Comparison of ENCODE assay signal across 8 cellular contexts in genomic region chr3:150286390-150287147, GRCh38.
DNase-seq lines count a peak whose midpoint lies in the region; ATAC-seq and TF ChIP-seq lines count a peak whose summit lies in the region.

No MANE protein-coding gene starts in this region.

- TF ChIP-seq RAD21 in SK-N-SH (IDR thresholded peaks at IDR 0.05; ENCODE audit: low read length) = peak; percentile 72

- H3K27ac ChIP-seq in SK-N-SH (ENCODE audit: low read depth in 2 of 2, low read length in 1 of 2) (no peak overlapping the region), trophoblast cell (ENCODE audit: low read depth, low read length) (no peak overlapping the region)

- H2BK120ac ChIP-seq in trophoblast cell (ENCODE audit: insufficient read depth, low read length, poor library complexity) = peak overlapping the region; percentile 46

- DNase-seq in activated naive CD4-positive, alpha-beta T cell treated with anti-CD3 and anti-CD28 coated beads, Interleukin-2, amount 50 U/mL, for 72 hours (ENCODE audit: low spot score in 2 of 2) = peak in 1 of 2 donors; percentile 6
- no peak for DNase-seq in activated naive CD4-positive, alpha-beta T cell treated with anti-CD3 and anti-CD28 coated beads, Interleukin-2, amount 50 U/mL, for 16 hours
- DNase-seq in SK-N-SH (peak; percentile 32), fibroblast of gingiva (ENCODE audit: low read depth) (peak; percentile 32), trophoblast cell (peak in 1 of 2 donors; percentile 81)
- DNase-seq in T-helper 2 cell treated with Interferon-gamma antibody and Interleukin-4, amounts not matched to agents 5 μg/mL and 100 μg/mL, for 36 hours (ENCODE audit: low spot score) = no peak

- H3K4ac ChIP-seq in trophoblast cell (ENCODE audit: low read depth, low read length) = no peak overlapping the region

- H4K91ac ChIP-seq in trophoblast cell (ENCODE audit: low read depth, low read length) = peak overlapping the region; percentile 17

- no peak overlapping the region for H3K27ac Mint-ChIP-seq in activated naive CD4-positive, alpha-beta T cell treated with anti-CD3 and anti-CD28 coated beads, Interleukin-2, amount 50 U/mL, for 72 hours
- no peak overlapping the region for H3K27ac Mint-ChIP-seq in T-helper 2 cell treated with Interferon-gamma antibody and Interleukin-4, amounts not matched to agents 5 μg/mL and 100 μg/mL, for 36 hours

- H3K23ac ChIP-seq in trophoblast cell (ENCODE audit: low read length) = no peak overlapping the region

- no peak for TF ChIP-seq EP300 in SK-N-SH (IDR thresholded peaks at IDR 0.05; ENCODE audit: borderline replicate concordance in 1 of 2, low read depth in 1 of 2, low read length in 1 of 2)

- peaks cover 51% of the 10 kb centered on the region for H3K27me3 Mint-ChIP-seq in T-helper 2 cell treated with Interferon-gamma antibody and Interleukin-4, amounts not matched to agents 5 μg/mL and 100 μg/mL, for 36 hours (ENCODE audit: low read depth)

- peak overlapping the region; percentile 65 for H2BK12ac ChIP-seq in trophoblast cell (ENCODE audit: low read length)

- H3K79me2 ChIP-seq in Loucy (ENCODE audit: insufficient read depth, low read length) = no peaks in the 10 kb centered on the region
- no peaks in the 10 kb centered on the region for H3K79me2 ChIP-seq in SK-N-SH (ENCODE audit: insufficient read depth)
- H3K79me2 ChIP-seq in trophoblast cell (ENCODE audit: control insufficient read depth, insufficient read depth, low read length, poor library complexity) = no peaks in the 10 kb centered on the region

- peak; percentile 59 to 82 for ATAC-seq in activated naive CD4-positive, alpha-beta T cell treated with anti-CD3 and anti-CD28 coated beads, Interleukin-2, amount 50 U/mL, for 72 hours
- ATAC-seq in GM21786 (IDR thresholded peaks at IDR 0.05; ENCODE audit: unreplicated experiment) = peak; percentile 92

- WGBS in SK-N-SH (ENCODE audit: low lambda C conversion rate) = 52% methylated on average over 6 of the region's 6 CpGs
- WGBS in trophoblast cell (ENCODE audit: extremely low coverage, insufficient coverage, insufficient read length) = no CpG with 5 or more reads among the region's 6 CpGs

- H2BK5ac ChIP-seq in trophoblast cell (ENCODE audit: low read depth, low read length, poor library complexity) = no peak overlapping the region

- H3K4me1 ChIP-seq in Loucy (ENCODE audit: insufficient read depth, low read length, poor library complexity, severe bottlenecking) = no peaks in the 10 kb centered on the region
- H3K4me1 ChIP-seq in SK-N-SH (ENCODE audit: control insufficient read depth in 1 of 2, insufficient read depth in 2 of 2, low read depth in 1 of 2, low read length in 1 of 2) = no peaks in the 10 kb centered on the region
- no peaks in the 10 kb centered on the region for H3K4me1 ChIP-seq in trophoblast cell (ENCODE audit: control insufficient read depth in 1 of 2, insufficient read depth in 2 of 2, low read length in 2 of 2)

- no peaks in the 10 kb centered on the region for H3K36me3 ChIP-seq in Loucy (ENCODE audit: insufficient read depth, low read length)
- no peaks in the 10 kb centered on the region for H3K36me3 ChIP-seq in SK-N-SH (replicated peaks in 1 of 2; ENCODE audit: control insufficient read depth in 1 of 2, insufficient read depth in 2 of 2, low read length in 1 of 2)
- H3K36me3 ChIP-seq in trophoblast cell (ENCODE audit: control insufficient read depth in 1 of 2, insufficient read depth in 2 of 2, low read length in 2 of 2) = no peaks in the 10 kb centered on the region

- H2AK5ac ChIP-seq in trophoblast cell (ENCODE audit: low read length) = no peak overlapping the region

- no peaks in the 10 kb centered on the region for H3K9me3 Mint-ChIP-seq in activated naive CD4-positive, alpha-beta T cell treated with anti-CD3 and anti-CD28 coated beads, Interleukin-2, amount 50 U/mL, for 72 hours
- H3K9me3 Mint-ChIP-seq in T-helper 2 cell treated with Interferon-gamma antibody and Interleukin-4, amounts not matched to agents 5 μg/mL and 100 μg/mL, for 36 hours = no peaks in the 10 kb centered on the region

- H3K4me2 ChIP-seq in Loucy (ENCODE audit: low read depth, low read length, poor library complexity, severe bottlenecking) (no peak overlapping the region), SK-N-SH (no peak overlapping the region), trophoblast cell (ENCODE audit: low read length) (no peak overlapping the region)

- H3K9me2 ChIP-seq in Loucy (replicated peaks; ENCODE audit: low read depth, low read length) = no peaks in the 10 kb centered on the region
- H3K9me2 ChIP-seq in SK-N-SH = no peaks in the 10 kb centered on the region

- H4K12ac ChIP-seq in trophoblast cell (ENCODE audit: low read depth, low read length) = no peak overlapping the region

- no peak overlapping the region for H3K14ac ChIP-seq in trophoblast cell (ENCODE audit: low read length)

- H3K36me3 Mint-ChIP-seq in activated naive CD4-positive, alpha-beta T cell treated with anti-CD3 and anti-CD28 coated beads, Interleukin-2, amount 50 U/mL, for 72 hours = no peaks in the 10 kb centered on the region
- no peaks in the 10 kb centered on the region for H3K36me3 Mint-ChIP-seq in T-helper 2 cell treated with Interferon-gamma antibody and Interleukin-4, amounts not matched to agents 5 μg/mL and 100 μg/mL, for 36 hours (ENCODE audit: low read depth)

- no peak overlapping the region for H3K4me3 Mint-ChIP-seq in T-helper 2 cell treated with Interferon-gamma antibody and Interleukin-4, amounts not matched to agents 5 μg/mL and 100 μg/mL, for 36 hours

- no peaks in the 10 kb centered on the region for H3K4me1 Mint-ChIP-seq in T-helper 2 cell treated with Interferon-gamma antibody and Interleukin-4, amounts not matched to agents 5 μg/mL and 100 μg/mL, for 36 hours (ENCODE audit: low read depth)

- no peaks in the 10 kb centered on the region for H4K20me1 ChIP-seq in Loucy (ENCODE audit: insufficient read depth, low read length, poor library complexity, severe bottlenecking)
- no peaks in the 10 kb centered on the region for H4K20me1 ChIP-seq in SK-N-SH (ENCODE audit: insufficient read depth)

- H3K27me3 ChIP-seq in Loucy (ENCODE audit: insufficient read depth, low read length, poor library complexity, severe bottlenecking) (no peaks in the 10 kb centered on the region), SK-N-SH (ENCODE audit: insufficient read depth) (no peaks in the 10 kb centered on the region), trophoblast cell (ENCODE audit: insufficient read depth, low read length) (no peaks in the 10 kb centered on the region)

- H2AFZ ChIP-seq in Loucy (ENCODE audit: low read length) (peak overlapping the region; percentile 53), SK-N-SH (ENCODE audit: low read depth) (peak overlapping the region; percentile 86), trophoblast cell (ENCODE audit: insufficient read depth, low read length, poor library complexity) (peak overlapping the region; percentile 30)

- POLR2A ChIA-PET in SK-N-SH (lab: Yijun Ruan, JAX) = no interaction called here

- CTCF ChIA-PET in SK-N-SH (lab: Yijun Ruan, JAX) = interaction anchor here (0.5 to 2.7 kb wide), 20 partner anchors 9 to 407 kb away, joined by 3 to 34 read pairs (median 4); partner anchors contain the start of gene TSC22D2

- H3K4me3 ChIP-seq in Loucy (ENCODE audit: low read length, poor library complexity, severe bottlenecking) (no peak overlapping the region), SK-N-SH (ENCODE audit: low read depth in 2 of 2, low read length in 1 of 2) (no peak overlapping the region), trophoblast cell (ENCODE audit: low read depth, low read length) (no peak overlapping the region)

- no peaks in the 10 kb centered on the region for H3F3A ChIP-seq in Loucy (ENCODE audit: low read depth)
- no peaks in the 10 kb centered on the region for H3F3A ChIP-seq in SK-N-SH (replicated peaks; ENCODE audit: insufficient read depth)

- H3K9ac ChIP-seq in Loucy (ENCODE audit: low read depth, low read length, poor library complexity, severe bottlenecking) = no peak overlapping the region
- H3K9ac ChIP-seq in SK-N-SH = no peak overlapping the region
- H3K9ac ChIP-seq in trophoblast cell (ENCODE audit: low read length) = no peak overlapping the region

- H3K9me3 ChIP-seq in Loucy (ENCODE audit: insufficient read depth, low read depth, low read length) (no peaks in the 10 kb centered on the region), SK-N-SH (peaks cover 9% of the 10 kb centered on the region), trophoblast cell (ENCODE audit: insufficient read depth, low read depth, low read length) (no peaks in the 10 kb centered on the region)

- peak overlapping the region; percentile 66 for H4K8ac ChIP-seq in trophoblast cell (ENCODE audit: low read depth, low read length)

- peak; percentile 78 for TF ChIP-seq CTCF in Loucy (conservative IDR thresholded peaks at IDR 0.05; ENCODE audit: low read length)
- peak; percentile 63 for TF ChIP-seq CTCF in SK-N-SH (IDR thresholded peaks at IDR 0.05)

- no peaks in the 10 kb centered on the region for H3K79me1 ChIP-seq in trophoblast cell (ENCODE audit: low read length)

- no peak overlapping the region for H3K18ac ChIP-seq in trophoblast cell (ENCODE audit: low read length)

TF ChIP-seq in SK-N-SH, 30 proteins besides CTCF, POLR2A, EP300 and RAD21:
- TF ChIP-seq GABPA (IDR thresholded peaks at IDR 0.05; ENCODE audit: low read depth) = no peak
- no peak for TF ChIP-seq RFX5 (IDR thresholded peaks at IDR 0.05; ENCODE audit: low read length)
- no peak for TF ChIP-seq FOSL2 (IDR thresholded peaks at IDR 0.05; ENCODE audit: borderline replicate concordance, low read depth)
- peak; percentile 72; the same call in 1 of the 2 replicates for TF ChIP-seq YY1 (IDR thresholded peaks at IDR 0.05; ENCODE audit: low read depth)
- TF ChIP-seq MXI1 (IDR thresholded peaks at IDR 0.05; ENCODE audit: low read depth, low read length) = no peak
- no peak for TF ChIP-seq TAF1 (IDR thresholded peaks at IDR 0.05; ENCODE audit: borderline replicate concordance, low read depth, low read length)
- peak; percentile 76 for TF ChIP-seq SMC3 (IDR thresholded peaks at IDR 0.05; ENCODE audit: low read depth, low read length)
- TF ChIP-seq RXRA (IDR thresholded peaks at IDR 0.05; ENCODE audit: borderline replicate concordance, low read depth) = no peak

Comparison
In these comparisons a context has a peak if more than half of its experiments do, and no peak if none do; other contexts are left out.
1. DNase-seq: peak in SK-N-SH (single experiment) and fibroblast of gingiva (single experiment); none in activated naive CD4-positive, alpha-beta T cell treated with anti-CD3 and anti-CD28 coated beads, Interleukin-2, amount 50 U/mL, for 16 hours (single experiment) and T-helper 2 cell treated with Interferon-gamma antibody and Interleukin-4, amounts not matched to agents 5 μg/mL and 100 μg/mL, for 36 hours (single experiment).
2. H2AFZ ChIP-seq: peak in every context shown above with its lines; median percentile 86 in SK-N-SH; 53 in Loucy; 30 in trophoblast cell.